8 cellular contexts compared by ENCODE assay signal in the genomic region with DNA sequence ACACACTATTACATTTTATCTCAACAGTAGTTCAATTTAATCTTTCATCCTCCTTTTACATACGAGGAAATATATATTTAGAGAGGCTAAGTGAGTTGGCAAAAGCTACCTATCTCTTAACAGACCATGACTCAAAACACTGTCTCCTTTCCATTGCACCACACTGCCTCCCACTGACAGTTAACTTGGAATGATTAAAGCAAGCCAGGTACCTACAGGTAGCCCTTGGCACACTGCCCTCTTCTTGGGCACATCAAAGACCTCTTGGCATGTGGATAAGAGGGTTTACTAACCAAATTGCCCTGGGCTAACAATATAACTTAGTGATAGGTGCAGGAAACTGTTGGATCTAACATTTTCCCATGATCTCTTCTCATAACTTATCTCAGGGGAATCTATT.
DNase-seq lines count a peak whose midpoint lies in the region.

No MANE protein-coding gene starts in this region.

- no peaks in the 10 kb centered on the region for H3K36me3 ChIP-seq in mucosa of stomach (ENCODE audit: control insufficient read depth, insufficient read depth, low read length)

- H3K27ac Mint-ChIP-seq in activated naive CD4-positive, alpha-beta T cell treated with anti-CD3 and anti-CD28 coated beads, Interleukin-2, amount 10 ng/mL, durations not matched to agents 7 days and 5 days = peak overlapping the region; percentile 75

- peaks cover 7% of the 10 kb centered on the region for H3K36me3 Mint-ChIP-seq in activated naive CD4-positive, alpha-beta T cell treated with anti-CD3 and anti-CD28 coated beads, Interleukin-2, amount 10 ng/mL, durations not matched to agents 7 days and 5 days

- no peaks in the 10 kb centered on the region for H3K9me3 ChIP-seq in mucosa of stomach (ENCODE audit: control insufficient read depth, low read length)

- peaks cover 33% of the 10 kb centered on the region for H3K4me1 ChIP-seq in mucosa of stomach (ENCODE audit: control insufficient read depth, insufficient read depth, low read length)

- H3K4me3 ChIP-seq in mucosa of stomach (ENCODE audit: low read length) = peak overlapping the region; percentile 100

- H3K9ac ChIP-seq in mucosa of stomach (ENCODE audit: low read length) = no peak overlapping the region

- peaks cover 5% of the 10 kb centered on the region for H3K27me3 Mint-ChIP-seq in activated naive CD4-positive, alpha-beta T cell treated with anti-CD3 and anti-CD28 coated beads, Interleukin-2, amount 10 ng/mL, durations not matched to agents 7 days and 5 days

- CTCF ChIA-PET in activated naive CD4-positive, alpha-beta T cell treated with anti-CD3 and anti-CD28 coated beads, Interleukin-2, amount 10 ng/mL, durations not matched to agents 7 days and 5 days (lab: Charles Lee) = interaction anchor here (1.0 to 2.1 kb wide), 2 partner anchors 42 to 51 kb away, joined by 3 to 8 read pairs; no protein-coding TSS in a partner anchor

- no peaks in the 10 kb centered on the region for H3K9me3 Mint-ChIP-seq in activated naive CD4-positive, alpha-beta T cell treated with anti-CD3 and anti-CD28 coated beads, Interleukin-2, amount 10 ng/mL, durations not matched to agents 7 days and 5 days

- peak overlapping the region; percentile 93 for H3K4me3 Mint-ChIP-seq in activated naive CD4-positive, alpha-beta T cell treated with anti-CD3 and anti-CD28 coated beads, Interleukin-2, amount 10 ng/mL, durations not matched to agents 7 days and 5 days

- peaks cover 53% of the 10 kb centered on the region for H3K4me1 Mint-ChIP-seq in activated naive CD4-positive, alpha-beta T cell treated with anti-CD3 and anti-CD28 coated beads, Interleukin-2, amount 10 ng/mL, durations not matched to agents 7 days and 5 days

- H3K27me3 ChIP-seq in mucosa of stomach (ENCODE audit: control insufficient read depth, insufficient read depth, low read length) = no peaks in the 10 kb centered on the region

- DNase-seq in DMS79 (lab: John Stamatoyannopoulos, UW) (peak; percentile 42), HPDE6-E6E7 (ENCODE audit: extremely low spot score) (peak; percentile 34), NCI-H446 (lab: John Stamatoyannopoulos, UW) (no peak), iPS-NIHi7 (ENCODE audit: extremely low spot score) (no peak), NCI-H524 treated with DMSO at 0.1 percent for 48 hours (lab: John Stamatoyannopoulos, UW) (no peak), retina (no peak)
- DNase-seq in activated naive CD4-positive, alpha-beta T cell treated with anti-CD3 and anti-CD28 coated beads, Interleukin-2, amount 10 ng/mL, durations not matched to agents 7 days and 5 days = no peak

Comparison
In these comparisons a context has a peak if more than half of its experiments do, and no peak if none do; other contexts are left out.
1. DNase-seq: peak in DMS79 (single experiment) and HPDE6-E6E7 (single experiment); none in activated naive CD4-positive, alpha-beta T cell treated with anti-CD3 and anti-CD28 coated beads, Interleukin-2, amount 10 ng/mL, durations not matched to agents 7 days and 5 days (single experiment), NCI-H446 (0 of 2), iPS-NIHi7 (single experiment), NCI-H524 treated with DMSO at 0.1 percent for 48 hours (single experiment) and retina (single experiment).